In genomic region chr6:90294989-90295853, GRCh38 we compare ENCODE assay signal across 8 cellular contexts. TPM values are rescaled to one million over a fixed set of nuclear protein-coding genes. Genes with fewer than 3 reads are reported as not detected.
DNase-seq lines count a peak whose midpoint lies in the region; ATAC-seq and TF ChIP-seq lines count a peak whose summit lies in the region.

No MANE protein-coding gene starts in this region.

- intact Hi-C loops in CD4-positive, alpha-beta T cell (cut with DNase I, micrococcal nuclease) = loop anchor here (1.0 to 10.0 kb wide), 9 partner anchors 9 to 470 kb away; partner anchors contain the start of gene CASP8AP2 (in 1 of the 2)
- intact Hi-C loops in gastrocnemius medialis (cut with DNase I; ENCODE audit: low total_unique reads) = loop anchor here (5.0 kb wide), 3 partner anchors 92 to 468 kb away; partner anchors contain the start of gene CASP8AP2

- H3K4me1 ChIP-seq in gastrocnemius medialis = peaks cover 34 to 42% of the 10 kb centered on the region in 2 donors

- peak; percentile 10 for ATAC-seq in CD4-positive, alpha-beta T cell (ENCODE audit: poor library complexity)
- ATAC-seq in HG02571 (IDR thresholded peaks at IDR 0.05; ENCODE audit: unreplicated experiment) = peak; percentile 35
- ATAC-seq in gastrocnemius medialis = peak; percentile 57 to 58
- ATAC-seq in HG03571 (IDR thresholded peaks at IDR 0.05; ENCODE audit: unreplicated experiment) = no peak
- ATAC-seq in GM21423 (IDR thresholded peaks at IDR 0.05; ENCODE audit: unreplicated experiment) = no peak

- peaks cover 58% of the 10 kb centered on the region for H3K4me1 Mint-ChIP-seq in CD4-positive, alpha-beta T cell (ENCODE audit: low read depth)
- H3K4me1 Mint-ChIP-seq in T-helper 2 cell treated with Interferon-gamma antibody and Interleukin-4, amounts not matched to agents 5 μg/mL and 100 μg/mL, for 36 hours (ENCODE audit: low read depth) = peaks cover 49% of the 10 kb centered on the region

- H3K27ac Mint-ChIP-seq in CD4-positive, alpha-beta T cell = peak overlapping the region; percentile 91
- H3K27ac Mint-ChIP-seq in T-helper 2 cell treated with Interferon-gamma antibody and Interleukin-4, amounts not matched to agents 5 μg/mL and 100 μg/mL, for 36 hours = peak overlapping the region; percentile 89

- POLR2A ChIA-PET in CD4-positive, alpha-beta T cell (lab: Charles Lee) = interaction anchor here (0.7 to 5.5 kb wide), 36 partner anchors 9 to 355 kb away, joined by 3 to 80 read pairs (median 5); no protein-coding TSS in a partner anchor

- CTCF ChIA-PET in CD4-positive, alpha-beta T cell (lab: Charles Lee) = interaction anchor here (0.8 to 1.2 kb wide), 13 partner anchors 10 to 184 kb away, joined by 3 to 12 read pairs (median 4); no protein-coding TSS in a partner anchor

- H3K9me3 Mint-ChIP-seq in CD4-positive, alpha-beta T cell = no peaks in the 10 kb centered on the region
- no peaks in the 10 kb centered on the region for H3K9me3 Mint-ChIP-seq in T-helper 2 cell treated with Interferon-gamma antibody and Interleukin-4, amounts not matched to agents 5 μg/mL and 100 μg/mL, for 36 hours

- peaks cover 4% of the 10 kb centered on the region for H3K27me3 Mint-ChIP-seq in CD4-positive, alpha-beta T cell
- H3K27me3 Mint-ChIP-seq in T-helper 2 cell treated with Interferon-gamma antibody and Interleukin-4, amounts not matched to agents 5 μg/mL and 100 μg/mL, for 36 hours (ENCODE audit: low read depth) = peaks cover 21% of the 10 kb centered on the region

- TF ChIP-seq POLR2A in gastrocnemius medialis (IDR thresholded peaks at IDR 0.05) = no peak

- H3K27ac ChIP-seq in CD4-positive, alpha-beta T cell (ENCODE audit: low read depth, low read length) = peak overlapping the region; percentile 89
- H3K27ac ChIP-seq in gastrocnemius medialis = peak overlapping the region; percentile 84 to 99 (median 94)

- peak overlapping the region; percentile 64 for H3K4me3 ChIP-seq in astrocyte of the cerebellum (ENCODE audit: low read depth, low read length)
- peak overlapping the region; percentile 55 for H3K4me3 ChIP-seq in iPS-11a (ENCODE audit: low read depth, low read length)
- peak overlapping the region; percentile 70 to 98 (median 88) for H3K4me3 ChIP-seq in gastrocnemius medialis

- peak overlapping the region; percentile 93 for H3K4me3 Mint-ChIP-seq in CD4-positive, alpha-beta T cell
- H3K4me3 Mint-ChIP-seq in T-helper 2 cell treated with Interferon-gamma antibody and Interleukin-4, amounts not matched to agents 5 μg/mL and 100 μg/mL, for 36 hours = peak overlapping the region; percentile 92

- H3K9me3 ChIP-seq in CD4-positive, alpha-beta T cell (ENCODE audit: control insufficient read depth, low read length) = no peaks in the 10 kb centered on the region
- no peaks in the 10 kb centered on the region for H3K9me3 ChIP-seq in gastrocnemius medialis

- no peaks in the 10 kb centered on the region for H3K36me3 ChIP-seq in gastrocnemius medialis

- peak; percentile 42 to 70 (median 56) for DNase-seq in CD4-positive, alpha-beta T cell
- DNase-seq in T-helper 2 cell treated with Interferon-gamma antibody and Interleukin-4, amounts not matched to agents 5 μg/mL and 100 μg/mL, for 36 hours (ENCODE audit: low spot score) = peak; percentile 86
- DNase-seq in astrocyte of the cerebellum (ENCODE audit: low read depth) = no peak
- DNase-seq in gastrocnemius medialis = peak; percentile 50 to 59

- TF ChIP-seq CTCF in CD4-positive, alpha-beta T cell (IDR thresholded peaks at IDR 0.05) = peak; percentile 34
- TF ChIP-seq CTCF in astrocyte of the cerebellum (IDR thresholded peaks at IDR 0.05; ENCODE audit: low read depth, low read length, missing control alignments) (peak; percentile 22), gastrocnemius medialis (IDR thresholded peaks at IDR 0.05 in 4 of 5, conservative IDR thresholded peaks at IDR 0.05 in 1 of 5) (peak in 3 of 5 experiments; percentile 21 to 51 (median 23))

- in situ Hi-C loops in astrocyte of the cerebellum (cut with HindIII; ENCODE audit: low sequenced_read_pairs) = loop anchor here (5.0 kb wide), 1 partner anchor 73 kb away; no protein-coding TSS in a partner anchor
- in situ Hi-C loops in gastrocnemius medialis (cut with MboI; ENCODE audit: low sequenced_read_pairs in 4 of 4) = loop anchor here in 3 of 4 donors (5.0 to 25.0 kb wide), 4 partner anchors 180 to 333 kb away; no protein-coding TSS in a partner anchor

- H3K36me3 Mint-ChIP-seq in CD4-positive, alpha-beta T cell (ENCODE audit: low read depth) = peaks cover 45% of the 10 kb centered on the region
- peaks cover 26% of the 10 kb centered on the region for H3K36me3 Mint-ChIP-seq in T-helper 2 cell treated with Interferon-gamma antibody and Interleukin-4, amounts not matched to agents 5 μg/mL and 100 μg/mL, for 36 hours (ENCODE audit: low read depth)

- no peaks in the 10 kb centered on the region for H3K27me3 ChIP-seq in CD4-positive, alpha-beta T cell (ENCODE audit: control insufficient read depth, insufficient read depth, low read length)
- H3K27me3 ChIP-seq in gastrocnemius medialis = no peaks in the 10 kb centered on the region

RNA-seq across cellular contexts. Expression of gene BACH2, which starts 1.4 kb away (rescaled TPM):
- 100 to 1,000 TPM; 157 to 170 TPM for total RNA-seq in CD4-positive, alpha-beta T cell
- 10 to 100 TPM in 2 of 4 donors, 1 to 10 TPM in 2; 3.6 to 13.4 (median 7.5) TPM for total RNA-seq in gastrocnemius medialis

Comparison
In these comparisons a context has a peak if more than half of its experiments do, and no peak if none do; other contexts are left out.
1. ATAC-seq: peak in CD4-positive, alpha-beta T cell (single experiment), HG02571 (single experiment) and gastrocnemius medialis (2 of 2); none in HG03571 (single experiment) and GM21423 (single experiment).
2. RNA of gene BACH2, which starts 1.4 kb away (total RNA-seq): 157 to 170 TPM in CD4-positive, alpha-beta T cell; 3.6 to 13.4 TPM in gastrocnemius medialis; every median in the first group is over 10 times any median in the second.
3. Peak in every context shown above with its lines, with median percentiles within 50 percentile points of each other: CTCF ChIP-seq and H3K4me3 ChIP-seq.